ENCODE assay signal across 12 cellular contexts in genomic region chr5:127001621-127002296, GRCh38. TPM values are rescaled to one million over a fixed set of nuclear protein-coding genes. Genes with fewer than 3 reads are reported as not detected.
DNase-seq lines count a peak whose midpoint lies in the region; ATAC-seq, FAIRE-seq and TF ChIP-seq lines count a peak whose summit lies in the region.
"Had no signal": no experiment of that assay in that cellular context is flagged by ENCODE, and none has a peak within 500 bp of the region (broad histone marks: within the 10 kb centered on the region; RNA-seq: fewer than 3 reads in every experiment).

No MANE protein-coding gene starts in this region.

- no peak overlapping the region for H3K27ac ChIP-seq in mesendoderm (ENCODE audit: low read depth, low read length)

- no peak overlapping the region for H3K4me3 Mint-ChIP-seq in stimulated activated naive CD8-positive, alpha-beta T cell treated with anti-CD3 and anti-CD28 coated beads, Interleukin-15, amount 100 ng/mL, for 72 hours
- H3K4me3 Mint-ChIP-seq: activated naive CD4-positive, alpha-beta T cell treated with anti-CD3 and anti-CD28 coated beads, Interleukin-2, amount 50 U/mL, for 24 hours had no signal

- no peak for TF ChIP-seq CTCF in AG10803 (conservative IDR thresholded peaks at IDR 0.05; ENCODE audit: low read length)

- H3K18ac ChIP-seq in mesendoderm (ENCODE audit: low read length) = no peak overlapping the region

- H3K36me3 ChIP-seq in mesendoderm (ENCODE audit: control insufficient read depth, insufficient read depth, low read length) = no peaks in the 10 kb centered on the region

- no peak overlapping the region for H4K8ac ChIP-seq in mesendoderm (ENCODE audit: low read depth, low read length)

- H3K4ac ChIP-seq in mesendoderm (ENCODE audit: low read depth, low read length) = no peak overlapping the region

- no peak overlapping the region for H3K4me3 ChIP-seq in AG10803 (ENCODE audit: low read length)
- H3K4me3 ChIP-seq in mesendoderm (ENCODE audit: low read length) = no peak overlapping the region

- H3K23ac ChIP-seq in mesendoderm (ENCODE audit: low read length) = no peak overlapping the region

- H3K56ac ChIP-seq in mesendoderm (ENCODE audit: low read length) = no peak overlapping the region

- H2BK15ac ChIP-seq in mesendoderm (replicated peaks; ENCODE audit: low read depth) = no peak overlapping the region

- H3K79me2 ChIP-seq in mesendoderm (ENCODE audit: control insufficient read depth, insufficient read depth, low read length) = no peaks in the 10 kb centered on the region

- H3K27me3 Mint-ChIP-seq in stimulated activated naive CD8-positive, alpha-beta T cell treated with anti-CD3 and anti-CD28 coated beads, Interleukin-15, amount 100 ng/mL, for 72 hours = no peaks in the 10 kb centered on the region
- H3K27me3 Mint-ChIP-seq: activated naive CD4-positive, alpha-beta T cell treated with anti-CD3 and anti-CD28 coated beads, Interleukin-2, amount 50 U/mL, for 24 hours had no signal

- no peaks in the 10 kb centered on the region for H3K27me3 ChIP-seq in mesendoderm (ENCODE audit: insufficient read depth, low read length, poor library complexity)

- no peak overlapping the region for H2AK5ac ChIP-seq in mesendoderm (ENCODE audit: low read length)

- DNase-seq in AG10803 (ENCODE audit: low read depth) = peak; percentile 95
- peak; percentile 92 for DNase-seq in M059J (ENCODE audit: low read depth)
- DNase-seq in dermis blood vessel endothelial cell = peak; percentile 71
- DNase-seq in mesendoderm = peak; percentile 77
- no peak for DNase-seq in effector CD4-positive, alpha-beta T cell
- DNase-seq in stimulated activated naive CD8-positive, alpha-beta T cell treated with anti-CD3 and anti-CD28 coated beads, Interleukin-15, amount 100 ng/mL, for 72 hours = no peak
- no peak for DNase-seq in GM19239 (ENCODE audit: insufficient read length, low spot score)
- no peak for DNase-seq in HuH-7 (ENCODE audit: low spot score)
- DNase-seq: activated CD4-positive, alpha-beta T cell treated with anti-CD3 and anti-CD28 coated beads for 4 hours; NCI-H1930; posterior cingulate gyrus had no signal

- FAIRE-seq in GM19239 (lab: Jason Lieb, UNC) = no peak

- no peak overlapping the region for H3K4me2 ChIP-seq in mesendoderm (ENCODE audit: low read length)

- H2BK120ac ChIP-seq in mesendoderm (ENCODE audit: low read depth, low read length) = no peak overlapping the region

- H3K4me1 ChIP-seq in mesendoderm (ENCODE audit: control insufficient read depth, low read depth, low read length) = peaks cover 2% of the 10 kb centered on the region

- H3K9ac ChIP-seq in mesendoderm (ENCODE audit: low read length) = no peak overlapping the region

- no peaks in the 10 kb centered on the region for H3K9me3 Mint-ChIP-seq in stimulated activated naive CD8-positive, alpha-beta T cell treated with anti-CD3 and anti-CD28 coated beads, Interleukin-15, amount 100 ng/mL, for 72 hours
- H3K9me3 Mint-ChIP-seq: activated naive CD4-positive, alpha-beta T cell treated with anti-CD3 and anti-CD28 coated beads, Interleukin-2, amount 50 U/mL, for 24 hours had no signal

- no peak overlapping the region for H2BK5ac ChIP-seq in mesendoderm (ENCODE audit: low read length)

- WGBS in mesendoderm (ENCODE audit: extremely low coverage, insufficient coverage, low lambda C conversion rate) = no CpG with 5 or more reads among the region's 4 CpGs

- H4K5ac ChIP-seq in mesendoderm (ENCODE audit: low read length) = no peak overlapping the region

- no peaks in the 10 kb centered on the region for H3K4me1 Mint-ChIP-seq in stimulated activated naive CD8-positive, alpha-beta T cell treated with anti-CD3 and anti-CD28 coated beads, Interleukin-15, amount 100 ng/mL, for 72 hours

- ATAC-seq in stimulated activated naive CD8-positive, alpha-beta T cell treated with anti-CD3 and anti-CD28 coated beads, Interleukin-15, amount 100 ng/mL, for 72 hours = no peak

- no peaks in the 10 kb centered on the region for H3K79me1 ChIP-seq in mesendoderm (ENCODE audit: low read length)

- no peak overlapping the region for H3K27ac Mint-ChIP-seq in stimulated activated naive CD8-positive, alpha-beta T cell treated with anti-CD3 and anti-CD28 coated beads, Interleukin-15, amount 100 ng/mL, for 72 hours
- H3K27ac Mint-ChIP-seq: activated naive CD4-positive, alpha-beta T cell treated with anti-CD3 and anti-CD28 coated beads, Interleukin-2, amount 50 U/mL, for 24 hours had no signal

RNA-seq across cellular contexts. Expression of gene MARCHF3, which starts 28.6 kb away (rescaled TPM):
- 4.9 and 8.7 TPM in 2 replicates for total RNA-seq in M059J (2014; rRNA removed; shearing (Covaris generic))
- 65.9 and 84.4 TPM in 2 replicates for total RNA-seq in dermis blood vessel endothelial cell
- polyA plus RNA-seq in mesendoderm (2013, experiment 1 of 2) = 5.2 TPM
- 4.5 TPM for polyA plus RNA-seq in mesendoderm (2013, experiment 2 of 2)

Comparison
In these comparisons a context has a peak if more than half of its experiments do, and no peak if none do; other contexts are left out.
1. DNase-seq: peak in AG10803 (single experiment), M059J (single experiment), dermis blood vessel endothelial cell (single experiment) and mesendoderm (single experiment); none in effector CD4-positive, alpha-beta T cell (single experiment), stimulated activated naive CD8-positive, alpha-beta T cell treated with anti-CD3 and anti-CD28 coated beads, Interleukin-15, amount 100 ng/mL, for 72 hours (0 of 2), GM19239 (single experiment) and HuH-7 (single experiment).